Comparison of ENCODE assay signal across 8 cellular contexts in genomic region chr17:54967621-54968258, GRCh38. TPM values are rescaled to one million over a fixed set of nuclear protein-coding genes. Genes with fewer than 3 reads are reported as not detected.
DNase-seq lines count a peak whose midpoint lies in the region; ATAC-seq and TF ChIP-seq lines count a peak whose summit lies in the region.

No MANE protein-coding gene starts in this region.

- no peaks in the 10 kb centered on the region for H3K9me3 ChIP-seq in Peyer's patch
- H3K9me3 ChIP-seq in endocrine pancreas (ENCODE audit: control insufficient read depth, low read length), result no peaks in the 10 kb centered on the region
- H3K9me3 ChIP-seq in muscle layer of colon (ENCODE audit: low read length), result no peaks in the 10 kb centered on the region

- H3K36me3 ChIP-seq in Peyer's patch (peaks cover 0 to 18% (median 0%) of the 10 kb centered on the region in 3 donors), endocrine pancreas (ENCODE audit: control insufficient read depth, insufficient read depth, low read length) (no peaks in the 10 kb centered on the region), muscle layer of colon (ENCODE audit: insufficient read depth, low read length) (peaks cover 18% of the 10 kb centered on the region)

- H3K9ac ChIP-seq in endocrine pancreas (ENCODE audit: control insufficient read depth, insufficient read depth, low read length), result peak overlapping the region; percentile 96
- peak overlapping the region; percentile 56 for H3K9ac ChIP-seq in muscle layer of colon (ENCODE audit: low read length)

- H3K27me3 ChIP-seq in Peyer's patch, result no peaks in the 10 kb centered on the region
- H3K27me3 ChIP-seq in endocrine pancreas (ENCODE audit: control insufficient read depth, insufficient read depth, low read length), result no peaks in the 10 kb centered on the region
- H3K27me3 ChIP-seq in muscle layer of colon (ENCODE audit: control insufficient read depth in 1 of 2, insufficient read depth in 2 of 2, low read length in 2 of 2), result no peaks in the 10 kb centered on the region

- peak; percentile 84 for DNase-seq in D341Med (ENCODE audit: low spot score)
- DNase-seq in Peyer's patch, result peak in 2 of 3 donors; percentile 51 to 54
- no peak for DNase-seq in NCI-H1048 (lab: John Stamatoyannopoulos, UW)
- no peak for DNase-seq in effector CD4-positive, alpha-beta T cell

- H3K4me1 ChIP-seq in Peyer's patch (peaks cover 0 to 32% (median 2%) of the 10 kb centered on the region in 4 donors), endocrine pancreas (ENCODE audit: control insufficient read depth, insufficient read depth, low read length) (peaks cover 35% of the 10 kb centered on the region), muscle layer of colon (ENCODE audit: insufficient read depth, low read length) (peaks cover 13% of the 10 kb centered on the region)

- TF ChIP-seq POLR2A in GM19099 (IDR thresholded peaks at IDR 0.05; ENCODE audit: extremely low read depth, insufficient read length, low read depth) (peak; percentile 22), Peyer's patch (IDR thresholded peaks at IDR 0.05) (no peak)

- peak overlapping the region; percentile 68 to 88 (median 83) for H3K27ac ChIP-seq in Peyer's patch
- peak overlapping the region; percentile 74 for H3K27ac ChIP-seq in muscle layer of colon (ENCODE audit: low read depth, low read length)

- peak; percentile 26 for ATAC-seq in HG03135 (IDR thresholded peaks at IDR 0.05; ENCODE audit: unreplicated experiment)

- H3K4me3 ChIP-seq in Peyer's patch (peak overlapping the region; percentile 65 to 89 (median 84)), endocrine pancreas (ENCODE audit: control insufficient read depth, insufficient read depth, low read length) (peak overlapping the region; percentile 80), muscle layer of colon (ENCODE audit: low read depth in 1 of 2, low read length in 2 of 2) (peak overlapping the region; percentile 85 to 96)

- TF ChIP-seq CTCF in Peyer's patch (IDR thresholded peaks at IDR 0.05), result peak in 1 of 6 experiments; percentile 43

RNA-seq across cellular contexts. Expression of gene COX11, which starts 0.7 kb away (rescaled TPM):
- 10 to 100 TPM; 42.1 to 90.1 (median 48.4) TPM for total RNA-seq in Peyer's patch

RNA-seq across cellular contexts. Expression of gene STXBP4, which starts 0.8 kb away (rescaled TPM):
- 10 to 100 TPM in 3 of 4 donors, 1 to 10 TPM in 1; 8.0 to 57.6 (median 18.8) TPM for total RNA-seq in Peyer's patch

Comparison
In these comparisons a context has a peak if more than half of its experiments do, and no peak if none do; other contexts are left out.
1. DNase-seq: peak in D341Med (single experiment) and Peyer's patch (2 of 3); none in NCI-H1048 (single experiment) and effector CD4-positive, alpha-beta T cell (single experiment).
2. Peak in every context shown above with its lines, with median percentiles within 50 percentile points of each other: H3K4me3 ChIP-seq.